ENCODE assay signal across 8 cellular contexts in the genomic region with DNA sequence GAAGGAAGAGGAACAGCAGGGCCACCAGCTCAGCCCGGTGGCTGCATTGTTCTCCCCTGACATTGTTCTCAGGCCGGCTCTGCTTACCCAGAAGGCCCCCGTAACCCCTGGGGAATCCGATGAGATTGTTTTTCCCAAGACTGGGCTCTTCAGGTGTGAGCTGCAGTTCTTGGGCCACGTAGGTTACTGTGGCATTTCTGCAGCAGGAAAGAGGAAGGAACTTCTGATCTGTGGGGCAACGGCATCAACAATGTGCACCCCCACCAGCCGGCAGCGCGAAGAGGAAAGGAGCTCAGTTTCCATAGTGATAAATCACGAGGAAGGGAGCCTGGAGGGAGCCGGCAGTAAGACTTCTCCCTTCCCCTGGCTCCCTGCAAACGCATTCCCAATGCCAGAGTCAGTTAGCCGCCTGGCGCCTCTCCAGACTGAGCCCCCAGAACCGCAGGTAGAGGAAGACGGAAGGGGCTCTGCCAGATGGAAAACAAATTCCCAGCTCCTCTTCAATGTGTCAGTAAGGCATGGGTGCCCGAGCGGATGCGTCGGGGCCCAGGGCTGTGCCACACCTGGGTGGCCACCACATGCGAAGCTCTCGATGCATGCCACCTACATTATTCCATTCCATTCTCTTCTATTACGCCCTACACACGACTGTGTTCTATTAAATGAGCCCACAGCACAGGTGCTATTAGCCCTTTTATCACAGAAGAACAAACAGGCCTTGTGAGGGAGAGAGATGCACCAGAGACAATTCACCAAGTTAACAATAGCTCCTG.
A peak's percentile ranks its signal among the peaks of the same experiment; 100 is the strongest.
DNase-seq lines count a peak whose midpoint lies in the region; ATAC-seq and TF ChIP-seq lines count a peak whose summit lies in the region.

No MANE protein-coding gene starts in this region.

- no peak for ATAC-seq in HG02885 (IDR thresholded peaks at IDR 0.05; ENCODE audit: poor library complexity, unreplicated experiment)
- ATAC-seq in HG03457 (IDR thresholded peaks at IDR 0.05; ENCODE audit: unreplicated experiment): no peak
- ATAC-seq in GM19452 (IDR thresholded peaks at IDR 0.05; ENCODE audit: unreplicated experiment): no peak
- ATAC-seq in GM18519 (IDR thresholded peaks at IDR 0.05; ENCODE audit: low FRiP score, unreplicated experiment): no peak

- peak; percentile 20 for DNase-seq in OCI-M1 (lab: John Stamatoyannopoulos, UW)
- DNase-seq in fibroblast of mammary gland (ENCODE audit: low read depth): peak; percentile 14

- no peak overlapping the region for H3K27ac ChIP-seq in HEK293 (ENCODE audit: extremely low read depth, low read depth, low read length)
- H3K27ac ChIP-seq in muscle layer of duodenum (ENCODE audit: low read length): no peak overlapping the region

- POLR2A ChIA-PET in HEK293 (lab: Yijun Ruan, JAX): no interaction called here

- H3K4me1 ChIP-seq in HEK293 (ENCODE audit: control insufficient read depth, insufficient read depth, low read length) (no peaks in the 10 kb centered on the region), muscle layer of duodenum (ENCODE audit: control insufficient read depth in 1 of 2, insufficient read depth in 2 of 2, low read length in 2 of 2) (peaks cover 7 to 10% of the 10 kb centered on the region in 2 donors)

- H3K9me3 ChIP-seq in HEK293 (ENCODE audit: control insufficient read depth, insufficient read depth, low read depth, low read length) (no peaks in the 10 kb centered on the region), muscle layer of duodenum (ENCODE audit: control insufficient read depth in 1 of 2, low read length in 2 of 2) (no peaks in the 10 kb centered on the region)

- H3K4me3 ChIP-seq in HEK293 (ENCODE audit: low read depth, low read length) (no peak overlapping the region), fibroblast of mammary gland (ENCODE audit: control insufficient read depth, low read depth, low read length) (no peak overlapping the region), muscle layer of duodenum (ENCODE audit: low read depth in 1 of 2, low read length in 2 of 2) (peak overlapping the region; percentile 20 to 40)

- TF ChIP-seq CTCF in HEK293 (tag by site-specific recombination; IDR thresholded peaks at IDR 0.05): no peak
- TF ChIP-seq CTCF in fibroblast of mammary gland (conservative IDR thresholded peaks at IDR 0.05; ENCODE audit: control insufficient read depth, insufficient read depth, low read depth, low read length): no peak

- CTCF ChIA-PET in HEK293 (lab: Yijun Ruan, JAX): interaction anchor here (0.6 to 1.3 kb wide), 4 partner anchors 9 to 130 kb away, joined by 3 to 5 read pairs (median 4); no protein-coding TSS in a partner anchor

- no peaks in the 10 kb centered on the region for H3K27me3 ChIP-seq in muscle layer of duodenum (ENCODE audit: low read depth, low read length)

- H3K36me3 ChIP-seq in HEK293 (ENCODE audit: control insufficient read depth in 2 of 2, insufficient read depth in 1 of 2, low read length in 2 of 2) (no peaks in the 10 kb centered on the region), muscle layer of duodenum (ENCODE audit: control insufficient read depth in 1 of 2, insufficient read depth in 2 of 2, low read length in 2 of 2) (no peaks in the 10 kb centered on the region)

TF ChIP-seq in HEK293, 187 proteins besides CTCF, POLR2A, EP300 and RAD21:
- TF ChIP-seq ZNF521 (tag by site-specific recombination; IDR thresholded peaks at IDR 0.05) (no peak), ZNF335 (tag by site-specific recombination; conservative IDR thresholded peaks at IDR 0.05) (0 out of 2 replicates have a peak, but pooled peaks have one; percentile 25), ZNF169 (tag by site-specific recombination; IDR thresholded peaks at IDR 0.05) (no peak)
- TF ChIP-seq, protein P1, sequence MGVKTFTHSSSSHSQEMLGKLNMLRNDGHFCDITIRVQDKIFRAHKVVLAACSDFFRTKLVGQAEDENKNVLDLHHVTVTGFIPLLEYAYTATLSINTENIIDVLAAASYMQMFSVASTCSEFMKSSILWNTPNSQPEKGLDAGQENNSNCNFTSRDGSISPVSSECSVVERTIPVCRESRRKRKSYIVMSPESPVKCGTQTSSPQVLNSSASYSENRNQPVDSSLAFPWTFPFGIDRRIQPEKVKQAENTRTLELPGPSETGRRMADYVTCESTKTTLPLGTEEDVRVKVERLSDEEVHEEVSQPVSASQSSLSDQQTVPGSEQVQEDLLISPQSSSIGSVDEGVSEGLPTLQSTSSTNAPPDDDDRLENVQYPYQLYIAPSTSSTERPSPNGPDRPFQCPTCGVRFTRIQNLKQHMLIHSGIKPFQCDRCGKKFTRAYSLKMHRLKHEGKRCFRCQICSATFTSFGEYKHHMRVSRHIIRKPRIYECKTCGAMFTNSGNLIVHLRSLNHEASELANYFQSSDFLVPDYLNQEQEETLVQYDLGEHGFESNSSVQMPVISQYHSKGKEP (tag by site-specific recombination; IDR thresholded peaks at IDR 0.05): no peak

Comparison
In these comparisons a context has a peak if more than half of its experiments do, and no peak if none do; other contexts are left out.
1. H3K4me3 ChIP-seq: peak in muscle layer of duodenum (2 of 2); none in HEK293 (single experiment) and fibroblast of mammary gland (single experiment).